Comparison of ENCODE assay signal across 1 cellular context in the genomic region with DNA sequence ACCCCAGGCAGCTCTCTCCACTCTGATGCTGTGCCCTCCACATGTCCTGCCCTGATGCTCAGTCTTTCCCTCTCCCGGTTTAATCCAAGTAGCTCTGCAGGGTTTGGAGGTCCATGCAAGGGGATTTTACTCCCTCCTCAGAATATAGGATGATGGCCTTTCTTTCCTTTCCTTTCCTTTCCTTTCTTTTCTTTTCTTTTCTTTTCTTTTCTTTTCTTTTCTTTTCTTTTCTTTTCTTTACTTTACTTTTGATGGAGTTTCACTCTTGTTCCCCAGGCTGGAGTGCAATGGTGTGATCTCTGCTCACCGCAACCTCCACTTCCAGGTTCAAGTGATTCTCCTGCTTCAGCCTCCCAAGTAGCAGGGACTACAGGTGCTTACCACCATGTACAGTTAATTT. TPM values are rescaled to one million over a fixed set of nuclear protein-coding genes. Genes with fewer than 3 reads are reported as not detected.
"Had no signal": no experiment of that assay in that cellular context is flagged by ENCODE, and none has a peak within 500 bp of the region (broad histone marks: within the 10 kb centered on the region; RNA-seq: fewer than 3 reads in every experiment).

No MANE protein-coding gene starts in this region.

RNA-seq across cellular contexts. Expression of a gene that starts 17.7 kb away (rescaled TPM):
- polyA plus RNA-seq: IgD-negative memory B cell had no signal
